In genomic region chr15:68433551-68433950, GRCh38 we compare ENCODE assay signal across 16 cellular contexts.
"Had no signal": no experiment of that assay in that cellular context is flagged by ENCODE, and none has a peak within 500 bp of the region (broad histone marks: within the 10 kb centered on the region; RNA-seq: fewer than 3 reads in every experiment).

No MANE protein-coding gene starts in this region.

- DNase-seq: activated CD4-positive, alpha-beta T cell treated with anti-CD3 and anti-CD28 coated beads, Interleukin-2, amount 10 ng/mL, durations not matched to agents 7 days and 5 days; activated CD4-positive, CD25-positive, alpha-beta regulatory T cell treated with anti-CD3 and anti-CD28 coated beads, Interleukin-2, amount 50 U/mL, for 72 hours; activated effector memory CD4-positive, alpha-beta T cell treated with Interleukin-2 at 50 U/mL for 16 hours; activated naive CD4-positive, alpha-beta T cell treated with anti-CD3 and anti-CD28 coated beads for 36 hours; activated naive CD8-positive, alpha-beta T cell treated with anti-CD3 and anti-CD28 coated beads, Interleukin-2, amount 10 ng/mL, durations not matched to agents 7 days and 5 days; activated T-cell treated with anti-CD3 and anti-CD28 coated beads, Interleukin-2, amount 50 U/mL, for 72 hours; amniotic stem cell; left ventricle myocardium inferior; midbrain; small intestine; T-helper 1 cell; transverse colon; WERI-Rb-1 had no signal

- H3K9me3 ChIP-seq: breast epithelium, left ventricle myocardium inferior, transverse colon had no signal

- H3K27ac ChIP-seq: breast epithelium, coronary artery, epithelial cell of prostate, left ventricle myocardium inferior, transverse colon, WERI-Rb-1 had no signal

- H3K36me3 ChIP-seq: breast epithelium, left ventricle myocardium inferior, transverse colon, WERI-Rb-1 had no signal

- H3K4me3 ChIP-seq: breast epithelium, coronary artery, left ventricle myocardium inferior, transverse colon had no signal
